20 cellular contexts compared by ENCODE assay signal in genomic region chr1:26548841-26549240, GRCh38. TPM values are rescaled to one million over a fixed set of nuclear protein-coding genes. Genes with fewer than 3 reads are reported as not detected.
A peak's percentile ranks its signal among the peaks of the same experiment; 100 is the strongest.
DNase-seq lines count a peak whose midpoint lies in the region; ATAC-seq, FAIRE-seq and TF ChIP-seq lines count a peak whose summit lies in the region.
"Had no signal": no experiment of that assay in that cellular context is flagged by ENCODE, and none has a peak within 500 bp of the region (broad histone marks: within the 10 kb centered on the region; RNA-seq: fewer than 3 reads in every experiment).

No MANE protein-coding gene starts in this region.

- H3K27me3 ChIP-seq in K562 (ENCODE audit: control insufficient read depth in 2 of 2, insufficient read depth in 2 of 2, low read length in 2 of 2): no peaks in the 10 kb centered on the region
- H3K27me3 ChIP-seq: BLaER1, brain microvascular endothelial cell, left lung, tibial nerve had no signal

- TF ChIP-seq CTCF in OCI-LY7 (conservative IDR thresholded peaks at IDR 0.05; ENCODE audit: low read length) (no peak), K562 (IDR thresholded peaks at IDR 0.05 in 2 of 3, conservative IDR thresholded peaks at IDR 0.05 in 1 of 3; ENCODE audit: insufficient read depth in 2 of 3, low read depth in 1 of 3, low read length in 3 of 3) (no peak)

- H3K79me2 ChIP-seq in OCI-LY7 (ENCODE audit: insufficient read depth, low read depth, low read length) (peaks cover 33% of the 10 kb centered on the region; the same call in 1 of the 2 replicates), K562 (ENCODE audit: control insufficient read depth, insufficient read depth, low read length) (no peaks in the 10 kb centered on the region)

- POLR2A ChIA-PET in OCI-LY7 (lab: Charles Lee): interaction anchor here (0.6 kb wide), 1 partner anchor 348 kb away, joined by 5 read pairs; no protein-coding TSS in a partner anchor
- POLR2A ChIA-PET in K562 (lab: Yijun Ruan, JAX): interaction anchor here (0.6 to 1.7 kb wide), 7 partner anchors 9 to 379 kb away, joined by 3 to 5 read pairs (median 3); partner anchors contain the start of gene ZNF593

- H3K9me3 Mint-ChIP-seq in activated naive CD4-positive, alpha-beta T cell treated with anti-CD3 and anti-CD28 coated beads, Interleukin-2, amount 50 U/mL, for 72 hours: peaks cover 0 to 3% of the 10 kb centered on the region in 2 donors
- H3K9me3 Mint-ChIP-seq in activated naive CD4-positive, alpha-beta T cell treated with anti-CD3 and anti-CD28 coated beads, Interleukin-2, amount 10 ng/mL, durations not matched to agents 7 days and 5 days: no peaks in the 10 kb centered on the region
- H3K9me3 Mint-ChIP-seq in stimulated activated naive B cell treated with anti-CD40 and anti-IgM and Interleukin-4, amounts not matched to agents 10 μg/mL and 1 μg/mL and 100 μg/mL, for 72 hours: no peaks in the 10 kb centered on the region

- peaks cover 62% of the 10 kb centered on the region for H3K4me1 Mint-ChIP-seq in activated naive CD4-positive, alpha-beta T cell treated with anti-CD3 and anti-CD28 coated beads, Interleukin-2, amount 10 ng/mL, durations not matched to agents 7 days and 5 days
- peaks cover 36 to 61% of the 10 kb centered on the region in 2 donors for H3K4me1 Mint-ChIP-seq in stimulated activated naive B cell treated with anti-CD40 and anti-IgM and Interleukin-4, amounts not matched to agents 10 μg/mL and 1 μg/mL and 100 μg/mL, for 72 hours

- H3K27ac ChIP-seq in OCI-LY7 (ENCODE audit: low read depth, low read length, poor library complexity, severe bottlenecking) (no peak overlapping the region), K562 (ENCODE audit: extremely low read depth, low read depth, low read length) (no peak overlapping the region)
- H3K27ac ChIP-seq: BLaER1, brain microvascular endothelial cell, gastroesophageal sphincter, tibial nerve had no signal

- no peaks in the 10 kb centered on the region for H3K9me3 ChIP-seq in OCI-LY7 (ENCODE audit: low read length)
- no peaks in the 10 kb centered on the region for H3K9me3 ChIP-seq in K562 (replicated peaks; ENCODE audit: control insufficient read depth, insufficient read depth, low read depth, low read length)
- H3K9me3 ChIP-seq: BLaER1, gastroesophageal sphincter, left lung, tibial nerve had no signal

- DNase-seq in activated naive CD4-positive, alpha-beta T cell treated with anti-CD3 and anti-CD28 coated beads, Interleukin-2, amount 50 U/mL, for 72 hours (ENCODE audit: low spot score in 2 of 2): no peak
- no peak for DNase-seq in activated naive CD4-positive, alpha-beta T cell treated with anti-CD3 and anti-CD28 coated beads, Interleukin-2, amount 10 ng/mL, durations not matched to agents 7 days and 5 days
- DNase-seq in OCI-LY7 (ENCODE audit: low spot score) (no peak), K562 (ENCODE audit: extremely low read depth in 1 of 4, low spot score in 3 of 4) (no peak), cerebellum (ENCODE audit: low spot score) (no peak), DMS53 treated with DMSO at 0.1 percent for 48 hours (lab: John Stamatoyannopoulos, UW; ENCODE audit: unreplicated experiment) (no peak)
- DNase-seq in stimulated activated naive B cell treated with anti-CD40 and anti-IgM and Interleukin-4, amounts not matched to agents 10 μg/mL and 1 μg/mL and 100 μg/mL, for 72 hours: no peak
- DNase-seq: activated gamma-delta T cell, brain microvascular endothelial cell, hypothalamus, left lung, mesendoderm, NCI-H1417 treated with DMSO at 0.1 percent for 48 hours, NCI-H2081, NCI-H226, occipital lobe had no signal

- intact Hi-C loops in OCI-LY7 (cut with micrococcal nuclease; ENCODE audit: unreplicated experiment) (loop anchor here (10.0 kb wide), 1 partner anchor 234 kb away; the partner anchor contains the start of gene CD52), K562 (cut with micrococcal nuclease) (no loop called here)

- peaks cover 29 to 41% of the 10 kb centered on the region in 2 donors for H3K36me3 Mint-ChIP-seq in activated naive CD4-positive, alpha-beta T cell treated with anti-CD3 and anti-CD28 coated beads, Interleukin-2, amount 50 U/mL, for 72 hours
- peaks cover 60% of the 10 kb centered on the region for H3K36me3 Mint-ChIP-seq in activated naive CD4-positive, alpha-beta T cell treated with anti-CD3 and anti-CD28 coated beads, Interleukin-2, amount 10 ng/mL, durations not matched to agents 7 days and 5 days
- H3K36me3 Mint-ChIP-seq in stimulated activated naive B cell treated with anti-CD40 and anti-IgM and Interleukin-4, amounts not matched to agents 10 μg/mL and 1 μg/mL and 100 μg/mL, for 72 hours: peaks cover 33 to 51% of the 10 kb centered on the region in 2 donors

- no peak for ATAC-seq in activated naive CD4-positive, alpha-beta T cell treated with anti-CD3 and anti-CD28 coated beads, Interleukin-2, amount 50 U/mL, for 72 hours
- no peak for ATAC-seq in K562
- no peak for ATAC-seq in stimulated activated naive B cell treated with anti-CD40 and anti-IgM and Interleukin-4, amounts not matched to agents 10 μg/mL and 1 μg/mL and 100 μg/mL, for 72 hours (replicated peaks)
- ATAC-seq: gastroesophageal sphincter, left lung had no signal

- in situ Hi-C loops in K562 (cut with MboI): no loop called here

- no peak overlapping the region for H2AFZ ChIP-seq in OCI-LY7 (ENCODE audit: low read length)
- H2AFZ ChIP-seq in K562 (ENCODE audit: low read depth, low read length): no peak overlapping the region

- no peaks in the 10 kb centered on the region for H4K20me1 ChIP-seq in OCI-LY7 (ENCODE audit: insufficient read depth, low read length)
- no peaks in the 10 kb centered on the region for H4K20me1 ChIP-seq in K562 (replicated peaks; ENCODE audit: control insufficient read depth, insufficient read depth, low read length)

- H3K4me3 ChIP-seq in OCI-LY7 (ENCODE audit: low read depth, low read length, poor library complexity, severe bottlenecking): no peak overlapping the region
- H3K4me3 ChIP-seq in K562: no peak overlapping the region
- H3K4me3 ChIP-seq: BLaER1, gastroesophageal sphincter, left lung, tibial nerve had no signal

- FAIRE-seq in K562 (lab: Jason Lieb, UNC): peak; percentile 37
- FAIRE-seq: endothelial cell of umbilical vein had no signal

- TF ChIP-seq RAD21 in K562 (CRISPR knock-in tag; conservative IDR thresholded peaks at IDR 0.05 in 1 of 2, IDR thresholded peaks at IDR 0.05 in 1 of 2): no peak

- H3K27ac Mint-ChIP-seq in activated naive CD4-positive, alpha-beta T cell treated with anti-CD3 and anti-CD28 coated beads, Interleukin-2, amount 50 U/mL, for 72 hours: peak overlapping the region; percentile 25 to 97
- no peak overlapping the region for H3K27ac Mint-ChIP-seq in activated naive CD4-positive, alpha-beta T cell treated with anti-CD3 and anti-CD28 coated beads, Interleukin-2, amount 10 ng/mL, durations not matched to agents 7 days and 5 days
- peak overlapping the region; percentile 37 for H3K27ac Mint-ChIP-seq in stimulated activated naive B cell treated with anti-CD40 and anti-IgM and Interleukin-4, amounts not matched to agents 10 μg/mL and 1 μg/mL and 100 μg/mL, for 72 hours

- CTCF ChIA-PET in activated naive CD4-positive, alpha-beta T cell treated with anti-CD3 and anti-CD28 coated beads, Interleukin-2, amount 10 ng/mL, durations not matched to agents 7 days and 5 days (lab: Charles Lee): interaction anchor here (0.6 to 1.8 kb wide), 3 partner anchors 11 to 75 kb away, joined by 3 to 9 read pairs (median 3); no protein-coding TSS in a partner anchor
- CTCF ChIA-PET in OCI-LY7 (lab: Charles Lee; ENCODE audit: unreplicated experiment) (no interaction called here), K562 (lab: Yijun Ruan, JAX; ENCODE audit: low intra/inter-chr PET ratio) (no interaction called here)

- H3K9me1 ChIP-seq in K562 (ENCODE audit: control insufficient read depth, insufficient read depth, low read length): no peaks in the 10 kb centered on the region

- BruUV-seq in OCI-LY7 (replicated peaks; lab: Mats Ljungman, UMichigan) (TSS peak; percentile 63), K562 (replicated peaks; lab: Mats Ljungman, UMichigan) (TSS peak; percentile 32)

- H3K9me2 ChIP-seq in OCI-LY7 (ENCODE audit: insufficient read depth, low read length): no peaks in the 10 kb centered on the region

- no peak overlapping the region for H3K4me3 Mint-ChIP-seq in activated naive CD4-positive, alpha-beta T cell treated with anti-CD3 and anti-CD28 coated beads, Interleukin-2, amount 10 ng/mL, durations not matched to agents 7 days and 5 days
- H3K4me3 Mint-ChIP-seq in stimulated activated naive B cell treated with anti-CD40 and anti-IgM and Interleukin-4, amounts not matched to agents 10 μg/mL and 1 μg/mL and 100 μg/mL, for 72 hours: no peak overlapping the region

- no peak for TF ChIP-seq EP300 in K562 (IDR thresholded peaks at IDR 0.05; ENCODE audit: low read length)

- peaks cover 54% of the 10 kb centered on the region for H3K36me3 ChIP-seq in OCI-LY7 (ENCODE audit: insufficient read depth, low read length)
- H3K36me3 ChIP-seq in K562 (ENCODE audit: control insufficient read depth, insufficient read depth, low read length): peaks cover 62% of the 10 kb centered on the region; the same call in 2 of the 3 replicates
- H3K36me3 ChIP-seq: brain microvascular endothelial cell had no signal

- no peak overlapping the region for H3K9ac ChIP-seq in K562 (ENCODE audit: insufficient read depth in 1 of 2, low read depth in 2 of 2, low read length in 2 of 2)

- TF ChIP-seq POLR2A in K562 (conservative IDR thresholded peaks at IDR 0.05): no peak

- H3K4me2 ChIP-seq in OCI-LY7 (ENCODE audit: low read length): no peak overlapping the region
- H3K4me2 ChIP-seq in K562 (ENCODE audit: insufficient read depth, low read length): no peak overlapping the region

- peaks cover 35% of the 10 kb centered on the region for H3K4me1 ChIP-seq in OCI-LY7 (ENCODE audit: insufficient read depth, low read length, poor library complexity, severe bottlenecking)
- H3K4me1 ChIP-seq in K562 (replicated peaks in 1 of 2; ENCODE audit: control insufficient read depth in 2 of 2, insufficient read depth in 2 of 2, low read length in 2 of 2): peaks cover 3 to 13% of the 10 kb centered on the region in 2 experiments
- H3K4me1 ChIP-seq: gastroesophageal sphincter had no signal

- WGBS in K562 (ENCODE audit: insufficient coverage, low coverage, missing lambda C conversion rate): 54% methylated on average over 3 of the region's 3 CpGs

- H3K27me3 Mint-ChIP-seq in activated naive CD4-positive, alpha-beta T cell treated with anti-CD3 and anti-CD28 coated beads, Interleukin-2, amount 10 ng/mL, durations not matched to agents 7 days and 5 days: no peaks in the 10 kb centered on the region
- H3K27me3 Mint-ChIP-seq in stimulated activated naive B cell treated with anti-CD40 and anti-IgM and Interleukin-4, amounts not matched to agents 10 μg/mL and 1 μg/mL and 100 μg/mL, for 72 hours: no peaks in the 10 kb centered on the region

RNA-seq across cellular contexts. Expression of gene RPS6KA1, which starts 19.3 kb away (rescaled TPM):
- 100 to 1,000 TPM; 154 to 197 TPM for total RNA-seq in activated naive CD4-positive, alpha-beta T cell treated with anti-CD3 and anti-CD28 coated beads, Interleukin-2, amount 50 U/mL, for 72 hours
- 54.1 and 72.2 TPM in 2 replicates for total RNA-seq in OCI-LY7 (2014; rRNA removed; shearing (Covaris generic))
- 83.3 and 91.0 TPM in 2 replicates for total RNA-seq in OCI-LY7 (2022)
- 64.2 and 141 TPM in 2 replicates for total RNA-seq in K562 (2011; cell fraction: chromatin; rRNA removed; ENCODE audit: low replicate concordance)
- 77.4 and 79.9 TPM in 2 replicates for total RNA-seq in K562 (2011; cell fraction: nucleolus; rRNA removed)
- total RNA-seq in K562 (2011; cell fraction: nucleoplasm; rRNA removed): 68.8 and 76.8 TPM in 2 replicates
- 54.8 and 67.3 TPM in 2 replicates for total RNA-seq in K562 (2014; rRNA removed)
- 25.7 and 30.1 TPM in 2 replicates for total RNA-seq in K562 (2014; rRNA removed; fragmentation: Illumina TruSeq; extraction: Trizol)
- total RNA-seq in K562 (2015; rRNA removed; fragmentation: Illumina TruSeq; extraction: Trizol): 40.5 and 44.4 TPM in 2 replicates
- total RNA-seq in K562 (2021): 61.0 and 62.4 TPM in 2 replicates
- 33.0 and 33.1 TPM in 2 replicates for polyA plus RNA-seq in K562 (2011; rRNA removed)
- polyA plus RNA-seq in K562 (2011; cell fraction: cytosol; rRNA removed): 33.1 and 54.6 TPM in 2 replicates
- polyA plus RNA-seq in K562 (2011; cell fraction: nucleus; rRNA removed): 41.1 and 53.3 TPM in 2 replicates
- polyA plus RNA-seq in K562 (2012): 49.6 and 51.4 TPM in 2 replicates
- polyA plus RNA-seq in K562 (2014; fragmentation: Illumina TruSeq; extraction: Trizol): 46.3 and 49.0 TPM in 2 replicates
- polyA plus RNA-seq in K562 (2014; fragmentation: Nextera tagmentation; extraction: Ambion mirVana): 1 to 10 TPM; 2.4 to 2.9 TPM
- polyA plus RNA-seq in K562 (2014; rRNA removed): 35.5 and 36.9 TPM in 2 replicates
- 30.0 and 44.2 TPM in 2 replicates for polyA minus RNA-seq in K562 (2011; rRNA and poly(A)+ RNA removed)
- 40.6 and 44.9 TPM in 2 replicates for polyA minus RNA-seq in K562 (2011; cell fraction: cytosol; rRNA and poly(A)+ RNA removed)
- polyA minus RNA-seq in K562 (2011; cell fraction: nucleus; rRNA and poly(A)+ RNA removed): 22.8 and 34.9 TPM in 2 replicates
- 12.5 TPM for total RNA-seq in cerebellum
